In the genomic region with DNA sequence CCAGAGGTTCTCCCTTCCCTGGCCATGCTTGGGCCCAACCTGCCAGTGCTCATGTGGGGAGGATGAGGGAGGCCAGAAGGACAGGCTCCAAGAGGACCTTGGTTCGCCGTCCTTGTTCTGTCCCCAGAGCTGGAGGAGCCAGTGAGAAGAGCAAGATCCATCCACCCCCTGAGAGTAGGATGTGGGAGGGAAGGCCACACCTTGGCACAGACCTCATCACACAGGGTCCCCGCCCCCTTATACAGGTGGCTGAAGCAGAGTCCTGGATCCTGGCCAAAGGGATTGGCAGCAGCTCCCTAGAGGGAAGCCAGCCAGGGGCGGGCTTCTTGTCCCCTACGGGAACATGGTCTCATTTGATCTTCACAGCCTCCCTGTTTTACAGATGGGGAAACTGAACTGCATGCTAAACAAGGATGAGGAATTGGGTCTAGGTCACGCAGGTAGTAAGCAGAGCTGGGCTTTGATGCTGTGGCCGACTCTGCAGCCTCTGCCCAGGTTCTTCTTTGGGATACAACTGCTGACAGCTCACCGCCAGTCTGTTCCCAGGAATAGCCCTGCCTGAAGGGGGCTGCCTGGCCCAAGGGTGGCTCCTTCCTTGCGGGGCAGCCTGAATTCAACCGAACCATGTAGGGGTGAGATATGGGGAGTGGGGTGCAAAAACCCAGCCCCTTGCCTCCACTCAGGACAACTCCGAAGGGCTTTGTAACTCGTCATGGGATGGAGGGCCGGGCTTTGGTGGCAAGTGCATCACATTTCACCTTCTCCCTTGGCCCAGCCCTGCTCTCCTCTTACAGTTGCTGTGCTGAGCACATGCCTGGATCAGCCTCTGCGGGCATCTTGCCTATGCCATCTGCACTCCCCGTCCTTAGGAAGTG, we compare ENCODE assay signal across 13 cellular contexts.
DNase-seq lines count a peak whose midpoint lies in the region; ATAC-seq, FAIRE-seq and TF ChIP-seq lines count a peak whose summit lies in the region.
"Had no signal": no experiment of that assay in that cellular context is flagged by ENCODE, and none has a peak within 500 bp of the region (broad histone marks: within the 10 kb centered on the region; RNA-seq: fewer than 3 reads in every experiment).

No MANE protein-coding gene starts in this region.

- H3K9me2 ChIP-seq in SK-N-SH = no peaks in the 10 kb centered on the region

- TF ChIP-seq CTCF in HepG2 (CRISPR knock-in tag; IDR thresholded peaks at IDR 0.05) (0 out of 2 replicates have a peak, but pooled peaks have one; percentile 20), vagina (IDR thresholded peaks at IDR 0.05) (no peak), SK-N-SH (IDR thresholded peaks at IDR 0.05) (no peak)

- H3K4me3 ChIP-seq in HepG2 (replicated peaks in 1 of 3; ENCODE audit: insufficient read depth in 1 of 3, low read depth in 2 of 3, low read length in 3 of 3) = peak overlapping the region in 2 of 3 experiments; percentile 7 to 39; a peak in 1 of 6 replicates
- H3K4me3 ChIP-seq in vagina = no peak overlapping the region
- no peak overlapping the region for H3K4me3 ChIP-seq in SK-N-SH (ENCODE audit: low read depth in 2 of 2, low read length in 1 of 2)

- H3K36me3 ChIP-seq in HepG2 (replicated peaks in 1 of 2; ENCODE audit: control insufficient read depth in 1 of 2, insufficient read depth in 2 of 2, low read length in 2 of 2) = no peaks in the 10 kb centered on the region
- no peaks in the 10 kb centered on the region for H3K36me3 ChIP-seq in vagina
- no peaks in the 10 kb centered on the region for H3K36me3 ChIP-seq in SK-N-SH (replicated peaks in 1 of 2; ENCODE audit: control insufficient read depth in 1 of 2, insufficient read depth in 2 of 2, low read length in 1 of 2)

- H2AFZ ChIP-seq in HepG2 (ENCODE audit: low read length) (no peak overlapping the region), SK-N-SH (ENCODE audit: low read depth) (no peak overlapping the region)

- H3K9ac ChIP-seq in HepG2 (ENCODE audit: insufficient read depth, low read depth, low read length) = no peak overlapping the region
- H3K9ac ChIP-seq in SK-N-SH = no peak overlapping the region
- H3K9ac ChIP-seq: KMS-11 had no signal

- DNase-seq in DMS 273 treated with DMSO at 0.1 percent for 48 hours (lab: John Stamatoyannopoulos, UW) = peak; percentile 89
- DNase-seq in NCI-H1436 (lab: John Stamatoyannopoulos, UW) = peak; percentile 74
- peak; percentile 19 for DNase-seq in NCI-H774 (lab: John Stamatoyannopoulos, UW)
- peak; percentile 47 for DNase-seq in HepG2 (ENCODE audit: low spot score)
- no peak for DNase-seq in vagina (ENCODE audit: extremely low spot score in 2 of 2)
- DNase-seq in SK-N-SH = no peak
- no peak for DNase-seq in NK-92 (lab: John Stamatoyannopoulos, UW; ENCODE audit: unreplicated experiment)
- no peak for DNase-seq in A172 (ENCODE audit: low spot score)
- DNase-seq: activated T-cell treated with anti-CD3 and anti-CD28 coated beads, Interleukin-2, amount 50 U/mL, for 1 hour; HCEC 1CT; OCI-M1 had no signal

- in situ Hi-C loops in HepG2 (cut with HindIII; ENCODE audit: extremely low pct_ligation_motif_present, low pct_unique_long_range_greater_than_20kb) = no loop called here

- H3K27ac ChIP-seq in HepG2 (ENCODE audit: extremely low read length, insufficient read depth, low read length) (no peak overlapping the region), vagina (no peak overlapping the region), SK-N-SH (ENCODE audit: low read depth in 2 of 2, low read length in 1 of 2) (no peak overlapping the region)
- H3K27ac ChIP-seq: KMS-11 had no signal

- ATAC-seq in HepG2 = peak; percentile 61
- ATAC-seq: sciatic nerve had no signal

- no peaks in the 10 kb centered on the region for H3F3A ChIP-seq in SK-N-SH (replicated peaks; ENCODE audit: insufficient read depth)

- no peak for TF ChIP-seq EP300 in HepG2 (IDR thresholded peaks at IDR 0.05; ENCODE audit: low read depth in 2 of 2, low read length in 2 of 2)
- no peak for TF ChIP-seq EP300 in HepG2 (CRISPR knock-in tag; IDR thresholded peaks at IDR 0.05; ENCODE audit: borderline replicate concordance)
- no peak for TF ChIP-seq EP300 in SK-N-SH (IDR thresholded peaks at IDR 0.05; ENCODE audit: borderline replicate concordance in 1 of 2, low read depth in 1 of 2, low read length in 1 of 2)

- WGBS in HepG2 (ENCODE audit: low lambda C conversion rate) = 23% methylated on average over 8 of the region's 15 CpGs
- WGBS in SK-N-SH (ENCODE audit: low lambda C conversion rate) = 62% methylated on average over 13 of the region's 15 CpGs

- BruUV-seq in HepG2 (replicated peaks; lab: Mats Ljungman, UMichigan) = no TSS peak

- POLR2A ChIA-PET in HepG2 (lab: Yijun Ruan, JAX) (interaction anchor here (0.8 kb wide), 2 partner anchors 9 to 10 kb away, joined by 3 to 4 read pairs; no protein-coding TSS in a partner anchor), SK-N-SH (lab: Yijun Ruan, JAX) (no interaction called here)

- H3K4me2 ChIP-seq in HepG2 (ENCODE audit: low read depth, low read length) (peak overlapping the region; percentile 65), SK-N-SH (no peak overlapping the region)
- H3K4me2 ChIP-seq: KMS-11 had no signal

- CTCF ChIA-PET in HepG2 (lab: Yijun Ruan, JAX; ENCODE audit: low intra/inter-chr PET ratio, low total read pairs) (no interaction called here), SK-N-SH (lab: Yijun Ruan, JAX) (interaction anchor here (0.6 kb wide), 1 partner anchor 462 kb away, joined by 3 read pairs; no protein-coding TSS in a partner anchor)

- H4K20me1 ChIP-seq in HepG2 (ENCODE audit: insufficient read depth, low read length) (no peaks in the 10 kb centered on the region), SK-N-SH (ENCODE audit: insufficient read depth) (no peaks in the 10 kb centered on the region)

- H3K79me2 ChIP-seq in HepG2 (ENCODE audit: insufficient read depth, low read length) (no peaks in the 10 kb centered on the region), SK-N-SH (ENCODE audit: insufficient read depth) (no peaks in the 10 kb centered on the region)

- FAIRE-seq in HepG2 (lab: Jason Lieb, UNC) = no peak

- TF ChIP-seq POLR2A in HepG2 (IDR thresholded peaks at IDR 0.05; ENCODE audit: insufficient read depth in 1 of 2, low read depth in 2 of 2, low read length in 2 of 2) (no peak), vagina (IDR thresholded peaks at IDR 0.05) (no peak)

- H3K27me3 ChIP-seq in HepG2 (ENCODE audit: control insufficient read depth in 1 of 2, insufficient read depth in 2 of 2, low read length in 2 of 2) (no peaks in the 10 kb centered on the region), vagina (no peaks in the 10 kb centered on the region), SK-N-SH (ENCODE audit: insufficient read depth) (peaks cover 35% of the 10 kb centered on the region)

- TF ChIP-seq RAD21 in HepG2 (CRISPR knock-in tag; IDR thresholded peaks at IDR 0.05) (no peak), SK-N-SH (IDR thresholded peaks at IDR 0.05; ENCODE audit: low read length) (no peak)

- peaks cover 67% of the 10 kb centered on the region for H3K4me1 ChIP-seq in HepG2 (ENCODE audit: insufficient read depth, low read length)
- no peaks in the 10 kb centered on the region for H3K4me1 ChIP-seq in vagina
- peaks cover 0 to 11% of the 10 kb centered on the region in 2 experiments; a peak in 1 of 4 replicates for H3K4me1 ChIP-seq in SK-N-SH (ENCODE audit: control insufficient read depth in 1 of 2, insufficient read depth in 2 of 2, low read depth in 1 of 2, low read length in 1 of 2)

- H3K9me3 ChIP-seq in HepG2 (ENCODE audit: low read length) (no peaks in the 10 kb centered on the region), vagina (no peaks in the 10 kb centered on the region), SK-N-SH (no peaks in the 10 kb centered on the region)

- intact Hi-C loops in HepG2 (cut with micrococcal nuclease; ENCODE audit: unreplicated experiment) (no loop called here), vagina (cut with DNase I) (no loop called here)

TF ChIP-seq in SK-N-SH, 30 proteins besides CTCF, POLR2A, EP300 and RAD21:
- TF ChIP-seq, protein P1, sequence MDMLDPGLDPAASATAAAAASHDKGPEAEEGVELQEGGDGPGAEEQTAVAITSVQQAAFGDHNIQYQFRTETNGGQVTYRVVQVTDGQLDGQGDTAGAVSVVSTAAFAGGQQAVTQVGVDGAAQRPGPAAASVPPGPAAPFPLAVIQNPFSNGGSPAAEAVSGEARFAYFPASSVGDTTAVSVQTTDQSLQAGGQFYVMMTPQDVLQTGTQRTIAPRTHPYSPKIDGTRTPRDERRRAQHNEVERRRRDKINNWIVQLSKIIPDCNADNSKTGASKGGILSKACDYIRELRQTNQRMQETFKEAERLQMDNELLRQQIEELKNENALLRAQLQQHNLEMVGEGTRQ (IDR thresholded peaks at IDR 0.05; ENCODE audit: borderline replicate concordance, low read depth, low read length) = no peak
- TF ChIP-seq TEAD4 (IDR thresholded peaks at IDR 0.05; ENCODE audit: borderline replicate concordance, insufficient read depth) (no peak), FOXJ3 (CRISPR knock-in tag; IDR thresholded peaks at IDR 0.05) (no peak), GATA2 (CRISPR knock-in tag; IDR thresholded peaks at IDR 0.05) (no peak), RCOR1 (IDR thresholded peaks at IDR 0.05; ENCODE audit: low read length) (no peak)
- TF ChIP-seq, protein P2, sequence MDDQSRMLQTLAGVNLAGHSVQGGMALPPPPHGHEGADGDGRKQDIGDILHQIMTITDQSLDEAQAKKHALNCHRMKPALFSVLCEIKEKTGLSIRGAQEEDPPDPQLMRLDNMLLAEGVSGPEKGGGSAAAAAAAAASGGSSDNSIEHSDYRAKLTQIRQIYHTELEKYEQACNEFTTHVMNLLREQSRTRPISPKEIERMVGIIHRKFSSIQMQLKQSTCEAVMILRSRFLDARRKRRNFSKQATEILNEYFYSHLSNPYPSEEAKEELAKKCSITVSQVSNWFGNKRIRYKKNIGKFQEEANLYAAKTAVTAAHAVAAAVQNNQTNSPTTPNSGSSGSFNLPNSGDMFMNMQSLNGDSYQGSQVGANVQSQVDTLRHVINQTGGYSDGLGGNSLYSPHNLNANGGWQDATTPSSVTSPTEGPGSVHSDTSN (IDR thresholded peaks at IDR 0.05) = no peak
- TF ChIP-seq, protein P3, sequence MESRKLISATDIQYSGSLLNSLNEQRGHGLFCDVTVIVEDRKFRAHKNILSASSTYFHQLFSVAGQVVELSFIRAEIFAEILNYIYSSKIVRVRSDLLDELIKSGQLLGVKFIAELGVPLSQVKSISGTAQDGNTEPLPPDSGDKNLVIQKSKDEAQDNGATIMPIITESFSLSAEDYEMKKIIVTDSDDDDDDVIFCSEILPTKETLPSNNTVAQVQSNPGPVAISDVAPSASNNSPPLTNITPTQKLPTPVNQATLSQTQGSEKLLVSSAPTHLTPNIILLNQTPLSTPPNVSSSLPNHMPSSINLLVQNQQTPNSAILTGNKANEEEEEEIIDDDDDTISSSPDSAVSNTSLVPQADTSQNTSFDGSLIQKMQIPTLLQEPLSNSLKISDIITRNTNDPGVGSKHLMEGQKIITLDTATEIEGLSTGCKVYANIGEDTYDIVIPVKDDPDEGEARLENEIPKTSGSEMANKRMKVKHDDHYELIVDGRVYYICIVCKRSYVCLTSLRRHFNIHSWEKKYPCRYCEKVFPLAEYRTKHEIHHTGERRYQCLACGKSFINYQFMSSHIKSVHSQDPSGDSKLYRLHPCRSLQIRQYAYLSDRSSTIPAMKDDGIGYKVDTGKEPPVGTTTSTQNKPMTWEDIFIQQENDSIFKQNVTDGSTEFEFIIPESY (IDR thresholded peaks at IDR 0.05; ENCODE audit: borderline replicate concordance, low read depth) = no peak

Comparison
In these comparisons a context has a peak if more than half of its experiments do, and no peak if none do; other contexts are left out.
1. DNase-seq: peak in DMS 273 treated with DMSO at 0.1 percent for 48 hours (single experiment), NCI-H1436 (single experiment), NCI-H774 (single experiment) and HepG2 (single experiment); none in vagina (0 of 2), SK-N-SH (single experiment), NK-92 (single experiment) and A172 (single experiment).
2. H3K4me3 ChIP-seq: peak in HepG2 (2 of 3); none in vagina (0 of 2) and SK-N-SH (0 of 2).